In genomic region chr14:58637040-58637390, GRCh38 we compare ENCODE assay signal across 8 cellular contexts. TPM values are rescaled to one million over a fixed set of nuclear protein-coding genes. Genes with fewer than 3 reads are reported as not detected.
DNase-seq lines count a peak whose midpoint lies in the region; ATAC-seq and TF ChIP-seq lines count a peak whose summit lies in the region.

No MANE protein-coding gene starts in this region.

- no peak overlapping the region for H3K23ac ChIP-seq in trophoblast cell (ENCODE audit: low read length)

- in situ Hi-C loops in G401 (cut with HindIII; ENCODE audit: low sequenced_read_pairs), result no loop called here

- H3K4me2 ChIP-seq in trophoblast cell (ENCODE audit: low read length), result peak overlapping the region; percentile 45

- peak overlapping the region; percentile 84 for H4K8ac ChIP-seq in trophoblast cell (ENCODE audit: low read depth, low read length)

- H3K36me3 Mint-ChIP-seq in IgD-negative memory B cell, result no peaks in the 10 kb centered on the region
- H3K36me3 Mint-ChIP-seq in activated naive CD4-positive, alpha-beta T cell treated with anti-CD3 and anti-CD28 coated beads, Interleukin-2, amount 10 ng/mL, durations not matched to agents 7 days and 5 days, result peaks cover 24% of the 10 kb centered on the region
- no peaks in the 10 kb centered on the region for H3K36me3 Mint-ChIP-seq in glutamatergic neuron (ENCODE audit: unreplicated experiment)

- H2AK5ac ChIP-seq in trophoblast cell (ENCODE audit: low read length), result no peak overlapping the region

- H3K4me3 ChIP-seq in trophoblast cell (ENCODE audit: low read depth, low read length), result no peak overlapping the region

- no peaks in the 10 kb centered on the region for H3K9me3 ChIP-seq in trophoblast cell (ENCODE audit: insufficient read depth, low read depth, low read length)

- H4K12ac ChIP-seq in trophoblast cell (ENCODE audit: low read depth, low read length), result peak overlapping the region; percentile 80

- H3K4me1 ChIP-seq in trophoblast cell (ENCODE audit: control insufficient read depth in 1 of 2, insufficient read depth in 2 of 2, low read length in 2 of 2), result peaks cover 10% of the 10 kb centered on the region in 2 experiments

- H3K14ac ChIP-seq in trophoblast cell (ENCODE audit: low read length), result peak overlapping the region; percentile 90

- TF ChIP-seq CTCF in glutamatergic neuron (IDR thresholded peaks at IDR 0.05; ENCODE audit: partially characterized antibody, unreplicated experiment), result no peak

- H2BK12ac ChIP-seq in trophoblast cell (ENCODE audit: low read length), result peak overlapping the region; percentile 42

- peaks cover 32% of the 10 kb centered on the region for H3K27me3 Mint-ChIP-seq in IgD-negative memory B cell
- H3K27me3 Mint-ChIP-seq in activated naive CD4-positive, alpha-beta T cell treated with anti-CD3 and anti-CD28 coated beads, Interleukin-2, amount 10 ng/mL, durations not matched to agents 7 days and 5 days, result peaks cover 25% of the 10 kb centered on the region
- H3K27me3 Mint-ChIP-seq in glutamatergic neuron (ENCODE audit: unreplicated experiment), result peaks cover 14% of the 10 kb centered on the region

- no peaks in the 10 kb centered on the region for H3K27me3 ChIP-seq in trophoblast cell (ENCODE audit: insufficient read depth, low read length)

- H3K27ac ChIP-seq in trophoblast cell (ENCODE audit: low read depth, low read length), result peak overlapping the region; percentile 95

- H2AFZ ChIP-seq in trophoblast cell (ENCODE audit: insufficient read depth, low read length, poor library complexity), result no peak overlapping the region

- H4K91ac ChIP-seq in trophoblast cell (ENCODE audit: low read depth, low read length), result peak overlapping the region; percentile 79

- ATAC-seq in GM19463 (IDR thresholded peaks at IDR 0.05; ENCODE audit: unreplicated experiment) (no peak), GM21390 (IDR thresholded peaks at IDR 0.05; ENCODE audit: unreplicated experiment) (no peak)

- no peak overlapping the region for H3K9ac ChIP-seq in trophoblast cell (ENCODE audit: low read length)

- H3K36me3 ChIP-seq in trophoblast cell (ENCODE audit: control insufficient read depth in 1 of 2, insufficient read depth in 2 of 2, low read length in 2 of 2), result peaks cover 4 to 8% of the 10 kb centered on the region in 2 experiments

- H3K4me1 Mint-ChIP-seq in IgD-negative memory B cell (peaks cover 6 to 26% (median 25%) of the 10 kb centered on the region in 3 donors), glutamatergic neuron (ENCODE audit: low read depth, unreplicated experiment) (peaks cover 29% of the 10 kb centered on the region)
- H3K4me1 Mint-ChIP-seq in activated naive CD4-positive, alpha-beta T cell treated with anti-CD3 and anti-CD28 coated beads, Interleukin-2, amount 10 ng/mL, durations not matched to agents 7 days and 5 days, result peaks cover 56% of the 10 kb centered on the region

- DNase-seq in G401 (ENCODE audit: low spot score) (peak; percentile 55), glutamatergic neuron (peak; percentile 22), trophoblast cell (peak; percentile 38 to 64), HEK293T (ENCODE audit: extremely low spot score) (no peak)
- DNase-seq in activated naive CD4-positive, alpha-beta T cell treated with anti-CD3 and anti-CD28 coated beads, Interleukin-2, amount 10 ng/mL, durations not matched to agents 7 days and 5 days, result peak; percentile 58

- peak overlapping the region; percentile 85 for H2BK5ac ChIP-seq in trophoblast cell (ENCODE audit: low read depth, low read length, poor library complexity)

- H3K18ac ChIP-seq in trophoblast cell (ENCODE audit: low read length), result no peak overlapping the region

- WGBS in trophoblast cell (ENCODE audit: extremely low coverage, insufficient coverage, insufficient read length), result no CpG with 5 or more reads among the region's 17 CpGs

- POLR2A ChIA-PET in HEK293T (lab: Yijun Ruan, JAX), result interaction anchor here (0.7 to 1.3 kb wide), 5 partner anchors 9 to 204 kb away, joined by 3 to 6 read pairs (median 4); no protein-coding TSS in a partner anchor

- peaks cover 37% of the 10 kb centered on the region for H3K79me1 ChIP-seq in trophoblast cell (ENCODE audit: low read length)

- H3K4ac ChIP-seq in trophoblast cell (ENCODE audit: low read depth, low read length), result no peak overlapping the region

- peak overlapping the region in 1 of 3 donors; percentile 14 for H3K27ac Mint-ChIP-seq in IgD-negative memory B cell
- H3K27ac Mint-ChIP-seq in activated naive CD4-positive, alpha-beta T cell treated with anti-CD3 and anti-CD28 coated beads, Interleukin-2, amount 10 ng/mL, durations not matched to agents 7 days and 5 days, result peak overlapping the region; percentile 92
- peak overlapping the region; percentile 76 for H3K27ac Mint-ChIP-seq in glutamatergic neuron (ENCODE audit: unreplicated experiment)

- peak overlapping the region; percentile 89 for H2BK120ac ChIP-seq in trophoblast cell (ENCODE audit: insufficient read depth, low read length, poor library complexity)

- H3K4me3 Mint-ChIP-seq in IgD-negative memory B cell (peak overlapping the region; percentile 88 to 92 (median 90)), glutamatergic neuron (ENCODE audit: unreplicated experiment) (peak overlapping the region; percentile 80)
- peak overlapping the region; percentile 92 for H3K4me3 Mint-ChIP-seq in activated naive CD4-positive, alpha-beta T cell treated with anti-CD3 and anti-CD28 coated beads, Interleukin-2, amount 10 ng/mL, durations not matched to agents 7 days and 5 days

- no peaks in the 10 kb centered on the region for H3K9me3 Mint-ChIP-seq in IgD-negative memory B cell
- no peaks in the 10 kb centered on the region for H3K9me3 Mint-ChIP-seq in activated naive CD4-positive, alpha-beta T cell treated with anti-CD3 and anti-CD28 coated beads, Interleukin-2, amount 10 ng/mL, durations not matched to agents 7 days and 5 days
- peaks cover 8% of the 10 kb centered on the region for H3K9me3 Mint-ChIP-seq in glutamatergic neuron (ENCODE audit: unreplicated experiment)

- CTCF ChIA-PET in activated naive CD4-positive, alpha-beta T cell treated with anti-CD3 and anti-CD28 coated beads, Interleukin-2, amount 10 ng/mL, durations not matched to agents 7 days and 5 days (lab: Charles Lee), result interaction anchor here (0.8 to 4.9 kb wide), 2 partner anchors 10 to 136 kb away, joined by 3 to 31 read pairs; no protein-coding TSS in a partner anchor
- CTCF ChIA-PET in HEK293T (lab: Yijun Ruan, JAX), result interaction anchor here (0.6 to 2.7 kb wide), 2 partner anchors 136 to 953 kb away, joined by 3 to 15 read pairs; no protein-coding TSS in a partner anchor

- peaks cover 17% of the 10 kb centered on the region for H3K79me2 ChIP-seq in trophoblast cell (ENCODE audit: control insufficient read depth, insufficient read depth, low read length, poor library complexity)

TF ChIP-seq in HEK293T, 16 proteins besides CTCF, POLR2A, EP300 and RAD21:
- TF ChIP-seq ARNT (IDR thresholded peaks at IDR 0.05) (no peak), FOXM1 (IDR thresholded peaks at IDR 0.05; ENCODE audit: borderline replicate concordance) (no peak), L3MBTL2 (conservative IDR thresholded peaks at IDR 0.05) (no peak), CTBP1 (IDR thresholded peaks at IDR 0.05; ENCODE audit: borderline replicate concordance) (no peak), FOXK2 (IDR thresholded peaks at IDR 0.05) (no peak), LEF1 (IDR thresholded peaks at IDR 0.05; ENCODE audit: borderline replicate concordance) (no peak), TARDBP (IDR thresholded peaks at IDR 0.05) (no peak), HDGF (IDR thresholded peaks at IDR 0.05; ENCODE audit: borderline replicate concordance) (no peak)

RNA-seq across cellular contexts. Expression of gene DACT1, which starts 0.7 kb away (rescaled TPM):
- total RNA-seq in G401 (2014; rRNA removed; shearing (Covaris generic)), result 0.03 TPM in 1 of 2 replicates, not detected in the other
- 0.25 TPM for polyA plus RNA-seq in IgD-negative memory B cell
- total RNA-seq in glutamatergic neuron (ENCODE audit: unreplicated experiment), result 39.9 TPM
- 75.1 and 80.9 TPM in 2 replicates for polyA plus RNA-seq in trophoblast cell (2013)

Comparison
In these comparisons a context has a peak if more than half of its experiments do, and no peak if none do; other contexts are left out.
1. RNA of gene DACT1, which starts 0.7 kb away (total RNA-seq): 39.9 TPM in glutamatergic neuron (single experiment); 0.03 TPM in G401; every median in the first group is over 10 times any median in the second.
2. Peak in every context shown above with its lines, with median percentiles within 50 percentile points of each other: H3K4me3 Mint-ChIP-seq.